ENCODE assay signal across 2 cellular contexts in genomic region chr15:52171807-52172206, GRCh38.
TF ChIP-seq lines count a peak whose summit lies in the region.

No MANE protein-coding gene starts in this region.

TF ChIP-seq in SK-N-SH treated with all-trans-retinoic acid at 6 μM for 48 hours, 23 proteins besides CTCF, POLR2A, EP300 and RAD21 (continued from another document):
- no peak for TF ChIP-seq TSHZ2 (CRISPR knock-in tag; IDR thresholded peaks at IDR 0.05)
- TF ChIP-seq CSRNP3 (CRISPR knock-in tag; IDR thresholded peaks at IDR 0.05) = no peak
- no peak for TF ChIP-seq ESRRG (CRISPR knock-in tag; IDR thresholded peaks at IDR 0.05)
- TF ChIP-seq ZFP3 (CRISPR knock-in tag; IDR thresholded peaks at IDR 0.05) = no peak
- TF ChIP-seq OSR1 (CRISPR knock-in tag; IDR thresholded peaks at IDR 0.05) = no peak
- TF ChIP-seq GLIS3 (CRISPR knock-in tag; IDR thresholded peaks at IDR 0.05) = no peak
- no peak for TF ChIP-seq TOX (CRISPR knock-in tag; IDR thresholded peaks at IDR 0.05; ENCODE audit: borderline replicate concordance)
- no peak for TF ChIP-seq BACH2 (CRISPR knock-in tag; IDR thresholded peaks at IDR 0.05; ENCODE audit: borderline replicate concordance)
- TF ChIP-seq SNAI2 (CRISPR knock-in tag; IDR thresholded peaks at IDR 0.05) = no peak
- no peak for TF ChIP-seq CREB5 (CRISPR knock-in tag; IDR thresholded peaks at IDR 0.05; ENCODE audit: low read depth)
- TF ChIP-seq PATZ1 (CRISPR knock-in tag; IDR thresholded peaks at IDR 0.05; ENCODE audit: borderline replicate concordance) = no peak
- TF ChIP-seq ZNF8 (CRISPR knock-in tag; IDR thresholded peaks at IDR 0.05) = no peak
- no peak for TF ChIP-seq POU6F1 (CRISPR knock-in tag; IDR thresholded peaks at IDR 0.05; ENCODE audit: borderline replicate concordance, low read depth)
- no peak for TF ChIP-seq ZC3H10 (CRISPR knock-in tag; IDR thresholded peaks at IDR 0.05)

TF ChIP-seq in SK-N-SH, 30 proteins besides CTCF, POLR2A, EP300 and RAD21:
- no peak for TF ChIP-seq REST (IDR thresholded peaks at IDR 0.05; ENCODE audit: low read depth, low read length)
- TF ChIP-seq ELF1 (IDR thresholded peaks at IDR 0.05) = no peak
- no peak for TF ChIP-seq ZBTB33 (IDR thresholded peaks at IDR 0.05; ENCODE audit: borderline replicate concordance, low read depth)
- no peak for TF ChIP-seq EZH2phosphoT487 (IDR thresholded peaks at IDR 0.05; ENCODE audit: borderline replicate concordance, low read depth)
- TF ChIP-seq GABPA (IDR thresholded peaks at IDR 0.05; ENCODE audit: low read depth) = no peak
- TF ChIP-seq NRF1 (IDR thresholded peaks at IDR 0.05; ENCODE audit: low read depth, low read length) = no peak
- no peak for TF ChIP-seq TAF1 (IDR thresholded peaks at IDR 0.05; ENCODE audit: borderline replicate concordance, low read depth, low read length)
- TF ChIP-seq MXI1 (IDR thresholded peaks at IDR 0.05; ENCODE audit: low read depth, low read length) = no peak
- TF ChIP-seq TCF12 (IDR thresholded peaks at IDR 0.05) = no peak
- TF ChIP-seq FOXJ3 (CRISPR knock-in tag; IDR thresholded peaks at IDR 0.05) = no peak
- no peak for TF ChIP-seq PBX3 (IDR thresholded peaks at IDR 0.05)
- no peak for TF ChIP-seq RCOR1 (IDR thresholded peaks at IDR 0.05; ENCODE audit: low read length)
- no peak for TF ChIP-seq TEAD4 (IDR thresholded peaks at IDR 0.05; ENCODE audit: borderline replicate concordance, insufficient read depth)
- no peak for TF ChIP-seq CHD2 (IDR thresholded peaks at IDR 0.05; ENCODE audit: low read length, partially characterized antibody)
- no peak for TF ChIP-seq SIN3A (IDR thresholded peaks at IDR 0.05; ENCODE audit: borderline replicate concordance, low read depth, low read length)
- no peak for TF ChIP-seq USF2 (IDR thresholded peaks at IDR 0.05; ENCODE audit: borderline replicate concordance, low read depth, low read length)
- no peak for TF ChIP-seq IRF3 (IDR thresholded peaks at IDR 0.05; ENCODE audit: low read depth, low read length)
- TF ChIP-seq JUND (IDR thresholded peaks at IDR 0.05) = no peak
- no peak for TF ChIP-seq POLR2AphosphoS5 (IDR thresholded peaks at IDR 0.05; ENCODE audit: low read depth, low read length)
- no peak for TF ChIP-seq RXRA (IDR thresholded peaks at IDR 0.05; ENCODE audit: borderline replicate concordance, low read depth)
